13 cellular contexts compared by ENCODE assay signal in genomic region chr2:171318463-171318934, GRCh38.
DNase-seq lines count a peak whose midpoint lies in the region; ATAC-seq and FAIRE-seq lines count a peak whose summit lies in the region.
"Had no signal": no experiment of that assay in that cellular context is flagged by ENCODE, and none has a peak within 500 bp of the region (broad histone marks: within the 10 kb centered on the region; RNA-seq: fewer than 3 reads in every experiment).

No MANE protein-coding gene starts in this region.

- peak in 10 of 14 donors; percentile 10 to 81 (median 20) for DNase-seq in C1 segment of cervical spinal cord (lab: John Stamatoyannopoulos, UW)
- DNase-seq in Karpas-422, result peak; percentile 72
- DNase-seq in cerebellar cortex (ENCODE audit: low spot score), result peak; percentile 89
- DNase-seq in NCI-H446 treated with DMSO at 0.1 percent for 48 hours (lab: John Stamatoyannopoulos, UW), result no peak
- DNase-seq in HUDEP-2 (lab: John Stamatoyannopoulos, UW; ENCODE audit: unreplicated experiment in 76 of 76), result no peak
- DNase-seq in urothelium cell line (ENCODE audit: low spot score), result no peak
- DNase-seq: DMS153, Kasumi-1 had no signal

- peak overlapping the region; percentile 84 for H3K4me2 ChIP-seq in Karpas-422 (ENCODE audit: low read depth, low read length, poor library complexity, severe bottlenecking)

- H3K27ac ChIP-seq in Karpas-422 (ENCODE audit: low read length) (peak overlapping the region; percentile 98), muscle layer of colon (ENCODE audit: low read depth, low read length) (peak overlapping the region; percentile 8)

- H2AFZ ChIP-seq in Karpas-422 (ENCODE audit: low read length), result no peak overlapping the region

- H3K4me1 ChIP-seq in Karpas-422 (ENCODE audit: low read length) (peaks cover 89% of the 10 kb centered on the region), muscle layer of colon (ENCODE audit: insufficient read depth, low read length) (peaks cover 33% of the 10 kb centered on the region)

- H3K9ac ChIP-seq in Karpas-422 (ENCODE audit: low read length), result peak overlapping the region; percentile 50
- H3K9ac ChIP-seq in muscle layer of colon (ENCODE audit: low read length), result no peak overlapping the region

- H3K27me3 ChIP-seq in Karpas-422 (ENCODE audit: low read length) (no peaks in the 10 kb centered on the region), muscle layer of colon (ENCODE audit: control insufficient read depth in 1 of 2, insufficient read depth in 2 of 2, low read length in 2 of 2) (no peaks in the 10 kb centered on the region)

- peak overlapping the region; percentile 46 for H3K4me3 ChIP-seq in Karpas-422 (ENCODE audit: low read length)
- H3K4me3 ChIP-seq in muscle layer of colon (ENCODE audit: low read depth in 1 of 2, low read length in 2 of 2), result peak overlapping the region in 1 of 2 donors; percentile 2

- FAIRE-seq in urothelium cell line (lab: Jason Lieb, UNC), result no peak
- FAIRE-seq: islet of Langerhans had no signal

- ATAC-seq in HG03159 (IDR thresholded peaks at IDR 0.05; ENCODE audit: unreplicated experiment), result no peak
- ATAC-seq: HCT116, Panc1 had no signal

- no peaks in the 10 kb centered on the region for H4K20me1 ChIP-seq in Karpas-422 (ENCODE audit: insufficient read depth, low read depth, low read length)

- H3K36me3 ChIP-seq in Karpas-422 (ENCODE audit: insufficient read depth, low read length) (no peaks in the 10 kb centered on the region), muscle layer of colon (ENCODE audit: insufficient read depth, low read length) (no peaks in the 10 kb centered on the region)

- H3K9me3 ChIP-seq in Karpas-422 (ENCODE audit: low read length) (no peaks in the 10 kb centered on the region), muscle layer of colon (ENCODE audit: low read length) (no peaks in the 10 kb centered on the region)

- H3K79me2 ChIP-seq in Karpas-422 (ENCODE audit: low read length), result no peaks in the 10 kb centered on the region

- H3K9me2 ChIP-seq in Karpas-422 (replicated peaks; ENCODE audit: insufficient read depth, low read length), result no peaks in the 10 kb centered on the region

Comparison
In these comparisons a context has a peak if more than half of its experiments do, and no peak if none do; other contexts are left out.
1. DNase-seq: peak in C1 segment of cervical spinal cord (10 of 14), Karpas-422 (single experiment) and cerebellar cortex (single experiment); none in NCI-H446 treated with DMSO at 0.1 percent for 48 hours (single experiment), HUDEP-2 (0 of 76) and urothelium cell line (single experiment).